8 cellular contexts compared by ENCODE assay signal in the genomic region with DNA sequence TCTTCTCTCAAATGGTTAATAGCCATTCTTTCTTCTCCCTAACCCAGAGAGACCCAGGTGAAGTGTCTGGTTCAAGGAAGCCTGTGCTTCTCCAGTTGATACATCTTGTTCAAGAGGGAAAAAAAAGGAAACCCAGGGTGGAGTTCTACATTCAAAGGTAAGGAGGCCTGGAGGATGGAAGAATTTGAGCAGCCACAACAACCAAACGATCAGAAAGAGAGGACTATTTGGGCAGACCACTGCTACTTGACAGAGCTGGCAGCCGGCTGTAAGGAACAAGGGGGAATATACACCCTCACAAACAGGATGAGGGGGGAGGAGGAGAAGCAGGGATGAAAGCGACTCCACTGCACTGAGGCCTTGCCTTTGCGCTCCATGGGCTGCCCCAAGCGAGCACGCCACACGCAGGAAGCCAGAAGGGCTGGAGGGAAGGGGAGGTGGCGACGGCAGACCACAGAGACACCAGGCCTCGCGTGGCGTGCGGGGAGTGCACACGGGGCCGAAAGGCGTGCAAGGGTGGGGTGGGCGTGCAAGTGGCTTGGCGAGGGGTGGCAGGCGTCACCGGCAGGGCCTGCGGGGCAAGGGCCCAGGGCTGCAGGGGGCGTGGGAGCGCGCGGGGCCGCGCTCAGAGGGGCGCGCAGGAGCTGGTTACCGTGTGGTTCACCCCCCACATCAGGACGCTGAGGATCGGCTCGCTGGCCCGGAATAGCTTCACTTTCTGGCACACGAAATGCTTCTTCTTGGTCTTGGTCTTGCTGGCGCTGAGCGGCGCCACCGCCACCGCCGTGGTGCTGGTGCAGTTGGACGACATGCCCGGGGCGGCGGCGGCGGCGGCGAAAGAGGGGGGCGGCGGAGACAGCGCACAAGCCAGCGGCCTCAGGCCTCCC. TPM values are rescaled to one million over a fixed set of nuclear protein-coding genes. Genes with fewer than 3 reads are reported as not detected.
DNase-seq lines count a peak whose midpoint lies in the region; ATAC-seq and TF ChIP-seq lines count a peak whose summit lies in the region.

No MANE protein-coding gene starts in this region.

- ATAC-seq in GM18861 (IDR thresholded peaks at IDR 0.05; ENCODE audit: unreplicated experiment) (peak; percentile 22), HG03108 (IDR thresholded peaks at IDR 0.05; ENCODE audit: unreplicated experiment) (peak; percentile 13)

- CTCF ChIA-PET in AG04450 (lab: Charles Lee), result no interaction called here
- CTCF ChIA-PET in activated naive CD4-positive, alpha-beta T cell treated with anti-CD3 and anti-CD28 coated beads for 36 hours (lab: Charles Lee), result no interaction called here

- H3K4me3 ChIP-seq in AG04450 (ENCODE audit: low read depth, low read length), result peak overlapping the region; percentile 92
- peak overlapping the region; percentile 82 to 99 (median 98) for H3K4me3 ChIP-seq in Peyer's patch
- H3K4me3 ChIP-seq in transverse colon, result peak overlapping the region; percentile 72 to 88 (median 80)

- in situ Hi-C loops in transverse colon (cut with MboI; ENCODE audit: low pct_ligation_motif_present in 1 of 4, low pct_unique_long_range_greater_than_20kb in 1 of 4, low sequenced_read_pairs in 3 of 4), result no loop called here

- H3K4me1 ChIP-seq in Peyer's patch (peaks cover 4 to 36% (median 8%) of the 10 kb centered on the region in 4 donors), transverse colon (peaks cover 19 to 35% (median 30%) of the 10 kb centered on the region in 4 donors)

- no peaks in the 10 kb centered on the region for H3K27me3 Mint-ChIP-seq in activated naive CD4-positive, alpha-beta T cell treated with anti-CD3 and anti-CD28 coated beads for 36 hours (ENCODE audit: low read depth)
- H3K27me3 Mint-ChIP-seq in glutamatergic neuron (ENCODE audit: unreplicated experiment), result peaks cover 12% of the 10 kb centered on the region
- H3K27me3 Mint-ChIP-seq in osteocyte (ENCODE audit: unreplicated experiment), result no peaks in the 10 kb centered on the region

- intact Hi-C loops in activated naive CD4-positive, alpha-beta T cell treated with anti-CD3 and anti-CD28 coated beads for 36 hours (cut with micrococcal nuclease), result loop anchor here (1.0 to 5.0 kb wide), 5 partner anchors 47 to 353 kb away; partner anchors contain the start of genes PLXDC1, PSMB3 and RPL23
- intact Hi-C loops in transverse colon (cut with DNase I; ENCODE audit: low total_unique reads), result no loop called here

- TF ChIP-seq CTCF in AG04450 (IDR thresholded peaks at IDR 0.05; ENCODE audit: low read depth, low read length) (no peak), Peyer's patch (IDR thresholded peaks at IDR 0.05) (peak in 1 of 6 experiments; percentile 6), glutamatergic neuron (IDR thresholded peaks at IDR 0.05; ENCODE audit: partially characterized antibody, unreplicated experiment) (no peak), osteocyte (IDR thresholded peaks at IDR 0.05) (no peak), transverse colon (IDR thresholded peaks at IDR 0.05) (no peak)

- POLR2A ChIA-PET in AG04450 (lab: Yijun Ruan, JAX), result interaction anchor here (0.5 to 1.4 kb wide), 5 partner anchors 25 to 319 kb away, joined by 3 to 7 read pairs (median 5); partner anchors contain the start of genes LASP1 and RPL23

- DNase-seq in AG04450 (ENCODE audit: low read depth, low spot score) (no peak), Peyer's patch (peak in 2 of 3 donors; percentile 65 to 75), glutamatergic neuron (peak; percentile 57), osteocyte (ENCODE audit: extremely low spot score, unreplicated experiment) (peak; percentile 84), transverse colon (peak; percentile 62)
- DNase-seq in activated naive CD4-positive, alpha-beta T cell treated with anti-CD3 and anti-CD28 coated beads for 36 hours, result peak; percentile 71

- peak overlapping the region; percentile 89 for H3K27ac Mint-ChIP-seq in activated naive CD4-positive, alpha-beta T cell treated with anti-CD3 and anti-CD28 coated beads for 36 hours
- H3K27ac Mint-ChIP-seq in glutamatergic neuron (ENCODE audit: unreplicated experiment) (peak overlapping the region; percentile 80), osteocyte (ENCODE audit: unreplicated experiment) (peak overlapping the region; percentile 92)

- H3K36me3 Mint-ChIP-seq in activated naive CD4-positive, alpha-beta T cell treated with anti-CD3 and anti-CD28 coated beads for 36 hours (ENCODE audit: low read depth), result peaks cover 25% of the 10 kb centered on the region
- H3K36me3 Mint-ChIP-seq in glutamatergic neuron (ENCODE audit: unreplicated experiment), result peaks cover 12% of the 10 kb centered on the region
- peaks cover 32% of the 10 kb centered on the region for H3K36me3 Mint-ChIP-seq in osteocyte (ENCODE audit: unreplicated experiment)

- H3K9me3 ChIP-seq in AG04450 (ENCODE audit: control insufficient read depth, insufficient read depth, low read length) (no peaks in the 10 kb centered on the region), Peyer's patch (no peaks in the 10 kb centered on the region), transverse colon (no peaks in the 10 kb centered on the region)

- WGBS in transverse colon (ENCODE audit: low coverage in 1 of 2), 2 donors, result 0% methylated on average over 2 to 21 of the region's 53 CpGs

- TF ChIP-seq POLR2A in Peyer's patch (IDR thresholded peaks at IDR 0.05) (no peak), transverse colon (IDR thresholded peaks at IDR 0.05) (no peak)

- H3K27ac ChIP-seq in AG04450 (ENCODE audit: low read depth, low read length) (peak overlapping the region; percentile 47), Peyer's patch (peak overlapping the region; percentile 99 to 100 (median 99)), transverse colon (peak overlapping the region; percentile 94 to 99 (median 97))

- H3K27me3 ChIP-seq in AG04450 (ENCODE audit: control insufficient read depth, insufficient read depth, low read length) (no peaks in the 10 kb centered on the region), Peyer's patch (no peaks in the 10 kb centered on the region), transverse colon (no peaks in the 10 kb centered on the region)

- H3K4me1 Mint-ChIP-seq in activated naive CD4-positive, alpha-beta T cell treated with anti-CD3 and anti-CD28 coated beads for 36 hours (ENCODE audit: low read depth), result peaks cover 39% of the 10 kb centered on the region
- H3K4me1 Mint-ChIP-seq in glutamatergic neuron (ENCODE audit: low read depth, unreplicated experiment) (peaks cover 20% of the 10 kb centered on the region), osteocyte (ENCODE audit: unreplicated experiment) (peaks cover 34% of the 10 kb centered on the region)

- TF ChIP-seq EP300 in transverse colon (IDR thresholded peaks at IDR 0.05; ENCODE audit: low read depth), result no peak

- H3K36me3 ChIP-seq in Peyer's patch (peaks cover 0 to 29% (median 0%) of the 10 kb centered on the region in 3 donors), transverse colon (peaks cover 0 to 23% (median 11%) of the 10 kb centered on the region in 4 donors)

- H3K9me3 Mint-ChIP-seq in activated naive CD4-positive, alpha-beta T cell treated with anti-CD3 and anti-CD28 coated beads for 36 hours, result no peaks in the 10 kb centered on the region
- H3K9me3 Mint-ChIP-seq in glutamatergic neuron (ENCODE audit: unreplicated experiment) (peaks cover 9% of the 10 kb centered on the region), osteocyte (ENCODE audit: unreplicated experiment) (no peaks in the 10 kb centered on the region)

- H3K4me3 Mint-ChIP-seq in activated naive CD4-positive, alpha-beta T cell treated with anti-CD3 and anti-CD28 coated beads for 36 hours, result peak overlapping the region; percentile 95
- H3K4me3 Mint-ChIP-seq in glutamatergic neuron (ENCODE audit: unreplicated experiment), result peak overlapping the region; percentile 94
- peak overlapping the region; percentile 98 for H3K4me3 Mint-ChIP-seq in osteocyte (ENCODE audit: unreplicated experiment)

RNA-seq across cellular contexts. Expression of gene PIP4K2B, which starts 0.5 kb away (rescaled TPM):
- polyA plus RNA-seq in AG04450 (2011; rRNA removed), result 36.8 and 38.6 TPM in 2 replicates
- 59.5 and 82.8 TPM in 2 replicates for polyA minus RNA-seq in AG04450 (2011; rRNA and poly(A)+ RNA removed)
- total RNA-seq in Peyer's patch (10 to 100 TPM; 16.7 to 61.9 (median 22.8) TPM), glutamatergic neuron (ENCODE audit: unreplicated experiment) (66.4 TPM), osteocyte (70.2 and 77.4 TPM in 2 replicates), transverse colon (10 to 100 TPM; 15.3 to 63.5 (median 23.5) TPM)
- 10 to 100 TPM; 30.1 to 33.4 TPM for total RNA-seq in activated naive CD4-positive, alpha-beta T cell treated with anti-CD3 and anti-CD28 coated beads for 36 hours

RNA-seq across cellular contexts. Expression of gene CWC25, which starts 26.3 kb away (rescaled TPM):
- 13.3 and 15.3 TPM in 2 replicates for polyA plus RNA-seq in AG04450 (2011; rRNA removed)
- 6.3 and 7.0 TPM in 2 replicates for polyA minus RNA-seq in AG04450 (2011; rRNA and poly(A)+ RNA removed)
- total RNA-seq in Peyer's patch (100 to 1,000 TPM in 1 of 4 donors, 10 to 100 TPM in 3; 49.4 to 106 (median 56.5) TPM), glutamatergic neuron (ENCODE audit: unreplicated experiment) (13.0 TPM), osteocyte (16.5 and 17.2 TPM in 2 replicates), transverse colon (10 to 100 TPM; 22.1 to 97.3 (median 37.5) TPM)
- 10 to 100 TPM; 18.6 to 21.9 TPM for total RNA-seq in activated naive CD4-positive, alpha-beta T cell treated with anti-CD3 and anti-CD28 coated beads for 36 hours

RNA-seq across cellular contexts. Expression of gene PSMB3, which starts 46.3 kb away (rescaled TPM):
- 234 and 276 TPM in 2 replicates for polyA plus RNA-seq in AG04450 (2011; rRNA removed)
- 220 and 283 TPM in 2 replicates for polyA minus RNA-seq in AG04450 (2011; rRNA and poly(A)+ RNA removed)
- total RNA-seq in Peyer's patch (100 to 1,000 TPM; 106 to 165 (median 109) TPM), glutamatergic neuron (ENCODE audit: unreplicated experiment) (121 TPM), osteocyte (144 TPM in 2 replicates), transverse colon (100 to 1,000 TPM; 137 to 169 (median 159) TPM)
- 100 to 1,000 TPM; 368 to 369 TPM for total RNA-seq in activated naive CD4-positive, alpha-beta T cell treated with anti-CD3 and anti-CD28 coated beads for 36 hours

RNA-seq across cellular contexts. Expression of gene PCGF2, which starts 50.7 kb away (rescaled TPM):
- 13.5 and 18.0 TPM in 2 replicates for polyA plus RNA-seq in AG04450 (2011; rRNA removed)
- 19.4 and 29.5 TPM in 2 replicates for polyA minus RNA-seq in AG04450 (2011; rRNA and poly(A)+ RNA removed)
- 10 to 100 TPM in 2 of 4 donors, 1 to 10 TPM in 2; 8.3 to 41.9 (median 14.5) TPM for total RNA-seq in Peyer's patch
- 1 to 10 TPM; 1.2 TPM for total RNA-seq in activated naive CD4-positive, alpha-beta T cell treated with anti-CD3 and anti-CD28 coated beads for 36 hours
- 70.1 TPM for total RNA-seq in glutamatergic neuron (ENCODE audit: unreplicated experiment)
- 66.1 and 66.9 TPM in 2 replicates for total RNA-seq in osteocyte
- total RNA-seq in transverse colon, result 10 to 100 TPM in 3 of 4 donors, 1 to 10 TPM in 1; 9.1 to 41.9 (median 12.2) TPM

RNA-seq across cellular contexts. Expression of gene RPL23, which starts 54.7 kb away (rescaled TPM):
- 2,769 and 3,155 TPM in 2 replicates for polyA plus RNA-seq in AG04450 (2011; rRNA removed)
- polyA minus RNA-seq in AG04450 (2011; rRNA and poly(A)+ RNA removed), result 380 and 454 TPM in 2 replicates
- 1,000 to 10,000 TPM in 1 of 4 donors, 100 to 1,000 TPM in 3; 347 to 1,233 (median 540) TPM for total RNA-seq in Peyer's patch
- 1,000 to 10,000 TPM; 2,241 to 2,332 TPM for total RNA-seq in activated naive CD4-positive, alpha-beta T cell treated with anti-CD3 and anti-CD28 coated beads for 36 hours
- total RNA-seq in glutamatergic neuron (ENCODE audit: unreplicated experiment), result 850 TPM
- total RNA-seq in osteocyte, result 1,245 and 1,310 TPM in 2 replicates
- total RNA-seq in transverse colon, result 1,000 to 10,000 TPM in 1 of 4 donors, 100 to 1,000 TPM in 3; 386 to 1,109 (median 710) TPM

Comparison
In these comparisons a context has a peak if more than half of its experiments do, and no peak if none do; other contexts are left out.
1. H3K27ac ChIP-seq: peak in every context shown above with its lines; median percentile 99 in Peyer's patch; 97 in transverse colon; 47 in AG04450.